Comparison of ENCODE assay signal across 28 cellular contexts in genomic region chr10:126336786-126337185, GRCh38. TPM values are rescaled to one million over a fixed set of nuclear protein-coding genes. Genes with fewer than 3 reads are reported as not detected.
DNase-seq lines count a peak whose midpoint lies in the region; ATAC-seq, FAIRE-seq and TF ChIP-seq lines count a peak whose summit lies in the region.
"Had no signal": no experiment of that assay in that cellular context is flagged by ENCODE, and none has a peak within 500 bp of the region (broad histone marks: within the 10 kb centered on the region; RNA-seq: fewer than 3 reads in every experiment).

No MANE protein-coding gene starts in this region.

- no peaks in the 10 kb centered on the region for H3K4me1 ChIP-seq in Panc1 (ENCODE audit: control insufficient read depth, insufficient read depth, low read length)
- H3K4me1 ChIP-seq: BLaER1 treated with 17β-estradiol and CSF1 and Interleukin-3, amounts not matched to agents 10 nM and 100 nM had no signal

- H3K27me3 ChIP-seq in Panc1 (ENCODE audit: control insufficient read depth, insufficient read depth, low read length) (no peaks in the 10 kb centered on the region), brain microvascular endothelial cell (replicated peaks) (no peaks in the 10 kb centered on the region)
- H3K27me3 ChIP-seq: BLaER1 treated with 17β-estradiol and CSF1 and Interleukin-3, amounts not matched to agents 10 nM and 100 nM; SJCRH30 had no signal

- BruUV-seq in Panc1 (replicated peaks; lab: Mats Ljungman, UMichigan), result no TSS peak

- 0 out of 2 replicates have a peak, but pooled peaks have one; percentile 17 for ATAC-seq in Panc1
- no peak for ATAC-seq in GM21447 (IDR thresholded peaks at IDR 0.05; ENCODE audit: unreplicated experiment)
- no peak for ATAC-seq in GM19351 (IDR thresholded peaks at IDR 0.05; ENCODE audit: unreplicated experiment)
- ATAC-seq: HCT116, K562, PC-3, Right ventricle myocardium inferior, SK-N-SH treated with all-trans-retinoic acid at 6 μM for 48 hours had no signal

- H3K27ac ChIP-seq in Panc1 (ENCODE audit: low read length), result no peak overlapping the region
- no peak overlapping the region for H3K27ac ChIP-seq in brain microvascular endothelial cell
- H3K27ac ChIP-seq: BLaER1 treated with 17β-estradiol and CSF1 and Interleukin-3, amounts not matched to agents 10 nM and 100 nM; SJCRH30 had no signal

- DNase-seq in Panc1 (ENCODE audit: low read depth, low spot score), result no peak
- peak; percentile 43 for DNase-seq in brain microvascular endothelial cell
- DNase-seq in fibroblast of mammary gland (ENCODE audit: low read depth), result peak; percentile 37
- peak; percentile 19 for DNase-seq in skeletal muscle cell (ENCODE audit: low read depth)
- DNase-seq in GM12891 (ENCODE audit: insufficient read length, low spot score), result no peak
- no peak for DNase-seq in HuH-7.5 (ENCODE audit: low spot score)
- DNase-seq: CD4-positive, alpha-beta T cell; Kasumi-1; MV-4-11; NCI-H1105; NCI-H146; NCI-H2029; NCI-H446 treated with DMSO at 0.1 percent for 48 hours; NCI-H526; NCI-H82; NK-92 treated with Interleukin-12 subunit alpha and Interleukin-12 subunit beta, amount 100 ng/mL, for 24 hours; PC-3; SJCRH30 had no signal

- intact Hi-C loops in Panc1 (cut with micrococcal nuclease; ENCODE audit: unreplicated experiment), result no loop called here

- in situ Hi-C loops in Panc1 (cut with HindIII; ENCODE audit: low pct_unique_long_range_greater_than_20kb, low sequenced_read_pairs), result no loop called here
- in situ Hi-C loops in brain microvascular endothelial cell (cut with HindIII; ENCODE audit: low pct_ligation_motif_present, low sequenced_read_pairs), result no loop called here

- H3K9me3 ChIP-seq in Panc1 (ENCODE audit: control insufficient read depth, insufficient read depth, low read depth, low read length), result no peaks in the 10 kb centered on the region
- H3K9me3 ChIP-seq: BLaER1 treated with 17β-estradiol and CSF1 and Interleukin-3, amounts not matched to agents 10 nM and 100 nM; SJCRH30 had no signal

- CTCF ChIA-PET in Panc1 (lab: Charles Lee), result interaction anchor here (0.6 kb wide), 1 partner anchor 59 kb away, joined by 3 read pairs; no protein-coding TSS in a partner anchor

- H3K4me3 ChIP-seq in Panc1 (ENCODE audit: low read depth in 2 of 2, low read length in 2 of 2) (no peak overlapping the region), brain microvascular endothelial cell (ENCODE audit: low read depth, low read length) (no peak overlapping the region), fibroblast of mammary gland (ENCODE audit: control insufficient read depth, low read depth, low read length) (no peak overlapping the region), skeletal muscle cell (ENCODE audit: low read depth, low read length) (no peak overlapping the region)
- H3K4me3 ChIP-seq: BLaER1 treated with 17β-estradiol and CSF1 and Interleukin-3, amounts not matched to agents 10 nM and 100 nM; K562; SJCRH30 had no signal

- no peaks in the 10 kb centered on the region for H3K36me3 ChIP-seq in Panc1 (ENCODE audit: control insufficient read depth, insufficient read depth, low read length)
- no peaks in the 10 kb centered on the region for H3K36me3 ChIP-seq in brain microvascular endothelial cell (replicated peaks)
- H3K36me3 ChIP-seq: BLaER1 treated with 17β-estradiol and CSF1 and Interleukin-3, amounts not matched to agents 10 nM and 100 nM; SJCRH30 had no signal

- no peak for FAIRE-seq in GM12891 (lab: Jason Lieb, UNC)
- FAIRE-seq: D721Med, GM18507, K562 had no signal

- POLR2A ChIA-PET in Panc1 (lab: Charles Lee), result interaction anchor here (0.7 kb wide), 1 partner anchor 1878 kb away, joined by 4 read pairs; no protein-coding TSS in a partner anchor

- TF ChIP-seq CTCF in Panc1 (IDR thresholded peaks at IDR 0.05) (no peak), brain microvascular endothelial cell (IDR thresholded peaks at IDR 0.05; ENCODE audit: low read depth, low read length, missing control alignments) (no peak), fibroblast of mammary gland (conservative IDR thresholded peaks at IDR 0.05; ENCODE audit: control insufficient read depth, insufficient read depth, low read depth, low read length) (no peak)

- no peak for TF ChIP-seq POLR2A in GM12891 (IDR thresholded peaks at IDR 0.05; ENCODE audit: low read depth, low read length)

TF ChIP-seq in GM12891, 5 proteins besides CTCF, POLR2A, EP300 and RAD21:
- TF ChIP-seq POLR2AphosphoS5 (IDR thresholded peaks at IDR 0.05; ENCODE audit: low read depth, low read length), result no peak
- no peak for TF ChIP-seq PAX5 (IDR thresholded peaks at IDR 0.05; ENCODE audit: insufficient read depth, low read length, severe bottlenecking)
- TF ChIP-seq TAF1 (IDR thresholded peaks at IDR 0.05; ENCODE audit: low read depth, low read length), result no peak
- TF ChIP-seq POU2F2 (IDR thresholded peaks at IDR 0.05; ENCODE audit: low read depth, low read length), result no peak
TF ChIP-seq in GM12891: peak in this region for 0.

RNA-seq across cellular contexts. Expression of gene ADAM12, which starts 51.5 kb away (rescaled TPM):
- 0.10 TPM for total RNA-seq in Panc1 (2021; ENCODE audit: unreplicated experiment)
- polyA plus RNA-seq in Panc1 (2012; ENCODE audit: insufficient read length), result 0.04 TPM
- 0.09 TPM for polyA plus RNA-seq in GM12891 (2012; ENCODE audit: low read depth, missing spikeins)
- total RNA-seq: HT-29, K562 had no signal
- polyA plus RNA-seq: K562 had no signal

Comparison
In these comparisons a context has a peak if more than half of its experiments do, and no peak if none do; other contexts are left out.
1. DNase-seq: peak in brain microvascular endothelial cell (single experiment), fibroblast of mammary gland (single experiment) and skeletal muscle cell (single experiment); none in Panc1 (single experiment), GM12891 (single experiment) and HuH-7.5 (single experiment).